In the genomic region with DNA sequence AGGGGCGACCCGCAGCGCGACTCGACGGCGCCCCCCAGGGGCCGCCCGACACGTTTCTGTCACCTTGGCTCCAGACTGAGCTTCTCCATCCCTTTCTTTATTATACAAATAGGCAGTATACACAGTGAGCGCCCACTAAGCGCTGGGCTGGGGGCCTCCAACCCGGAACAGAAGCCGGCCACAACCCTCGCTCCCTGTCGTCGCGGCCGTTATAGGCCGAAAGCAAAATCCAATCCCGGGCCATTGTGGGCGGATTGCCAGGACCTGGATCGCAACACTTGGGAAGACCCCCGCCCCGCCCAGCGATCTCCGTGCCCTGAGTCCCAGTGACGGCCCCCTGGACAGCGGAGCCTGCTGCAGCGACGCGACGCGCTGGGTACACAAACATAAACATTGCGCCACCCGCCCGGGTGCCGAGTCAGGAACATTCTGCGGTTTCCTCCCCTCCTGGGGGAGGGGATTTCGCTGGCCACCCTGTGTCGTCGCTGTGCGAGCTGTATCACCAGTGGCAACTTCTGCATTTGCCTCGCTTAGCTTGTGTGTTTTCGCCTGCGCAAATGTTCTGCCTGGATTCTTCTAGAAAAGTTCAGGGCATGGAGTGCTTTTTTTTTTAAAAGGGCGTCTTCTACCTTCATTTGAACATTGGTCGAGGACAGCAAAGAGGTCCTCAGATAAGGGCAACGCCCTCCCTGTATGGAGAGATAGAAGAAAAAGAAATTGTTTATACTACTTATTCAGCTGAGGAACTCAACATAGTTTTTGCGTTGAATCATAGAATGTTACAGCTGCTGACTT, we compare ENCODE assay signal across 1 cellular context.
TF ChIP-seq lines count a peak whose summit lies in the region.

No MANE protein-coding gene starts in this region.

TF ChIP-seq in HepG2, 621 proteins besides CTCF, POLR2A, EP300 and RAD21 (continued from another document and continues in another):
- TF ChIP-seq AHR (CRISPR knock-in tag; IDR thresholded peaks at IDR 0.05) (peak; percentile 86), ZNF772 (CRISPR knock-in tag; IDR thresholded peaks at IDR 0.05) (peak; percentile 87; the same call in 1 of the 2 replicates), SIX4 (CRISPR knock-in tag; IDR thresholded peaks at IDR 0.05) (0 out of 2 replicates have a peak, but pooled peaks have one; percentile 17), ZNF160 (CRISPR knock-in tag; IDR thresholded peaks at IDR 0.05) (peak; percentile 74), CENPT (CRISPR knock-in tag; IDR thresholded peaks at IDR 0.05; ENCODE audit: low read depth) (no peak), KMT2A (CRISPR knock-in tag; IDR thresholded peaks at IDR 0.05) (peak; percentile 77; the same call in 1 of the 2 replicates), IRX3 (CRISPR knock-in tag; IDR thresholded peaks at IDR 0.05; ENCODE audit: borderline replicate concordance, low read depth) (no peak), TBX2 (CRISPR knock-in tag; IDR thresholded peaks at IDR 0.05; ENCODE audit: borderline replicate concordance) (peak; percentile 97), GZF1 (CRISPR knock-in tag; IDR thresholded peaks at IDR 0.05) (no peak), GPN1 (CRISPR knock-in tag; IDR thresholded peaks at IDR 0.05; ENCODE audit: borderline replicate concordance) (no peak), MAZ (IDR thresholded peaks at IDR 0.05; ENCODE audit: borderline replicate concordance, low read depth, low read length) (peak; percentile 87), MAZ (CRISPR knock-in tag; IDR thresholded peaks at IDR 0.05; ENCODE audit: low read depth) (peak; percentile 96), MED8 (CRISPR knock-in tag; IDR thresholded peaks at IDR 0.05; ENCODE audit: insufficient replicate concordance) (peak; percentile 32), EZH2 (conservative IDR thresholded peaks at IDR 0.05; ENCODE audit: low read depth, low read length) (no peak), PAWR (CRISPR knock-in tag; IDR thresholded peaks at IDR 0.05; ENCODE audit: borderline replicate concordance) (no peak), MYNN (CRISPR knock-in tag; IDR thresholded peaks at IDR 0.05; ENCODE audit: low read depth) (no peak), ZNF234 (CRISPR knock-in tag; conservative IDR thresholded peaks at IDR 0.05) (no peak), SALL2 (CRISPR knock-in tag; IDR thresholded peaks at IDR 0.05) (peak; percentile 63; the same call in 1 of the 2 replicates), ZNF652 (CRISPR knock-in tag; IDR thresholded peaks at IDR 0.05; ENCODE audit: borderline replicate concordance, low read depth) (no peak), ZNF777 (CRISPR knock-in tag; IDR thresholded peaks at IDR 0.05) (peak; percentile 67), ISL2 (CRISPR knock-in tag; IDR thresholded peaks at IDR 0.05) (peak; percentile 87), ZNF225 (CRISPR knock-in tag; IDR thresholded peaks at IDR 0.05) (peak; percentile 73; the same call in 1 of the 2 replicates), SP5 (CRISPR knock-in tag; IDR thresholded peaks at IDR 0.05; ENCODE audit: borderline replicate concordance, low read depth) (peak; percentile 91)
- TF ChIP-seq, protein P1, sequence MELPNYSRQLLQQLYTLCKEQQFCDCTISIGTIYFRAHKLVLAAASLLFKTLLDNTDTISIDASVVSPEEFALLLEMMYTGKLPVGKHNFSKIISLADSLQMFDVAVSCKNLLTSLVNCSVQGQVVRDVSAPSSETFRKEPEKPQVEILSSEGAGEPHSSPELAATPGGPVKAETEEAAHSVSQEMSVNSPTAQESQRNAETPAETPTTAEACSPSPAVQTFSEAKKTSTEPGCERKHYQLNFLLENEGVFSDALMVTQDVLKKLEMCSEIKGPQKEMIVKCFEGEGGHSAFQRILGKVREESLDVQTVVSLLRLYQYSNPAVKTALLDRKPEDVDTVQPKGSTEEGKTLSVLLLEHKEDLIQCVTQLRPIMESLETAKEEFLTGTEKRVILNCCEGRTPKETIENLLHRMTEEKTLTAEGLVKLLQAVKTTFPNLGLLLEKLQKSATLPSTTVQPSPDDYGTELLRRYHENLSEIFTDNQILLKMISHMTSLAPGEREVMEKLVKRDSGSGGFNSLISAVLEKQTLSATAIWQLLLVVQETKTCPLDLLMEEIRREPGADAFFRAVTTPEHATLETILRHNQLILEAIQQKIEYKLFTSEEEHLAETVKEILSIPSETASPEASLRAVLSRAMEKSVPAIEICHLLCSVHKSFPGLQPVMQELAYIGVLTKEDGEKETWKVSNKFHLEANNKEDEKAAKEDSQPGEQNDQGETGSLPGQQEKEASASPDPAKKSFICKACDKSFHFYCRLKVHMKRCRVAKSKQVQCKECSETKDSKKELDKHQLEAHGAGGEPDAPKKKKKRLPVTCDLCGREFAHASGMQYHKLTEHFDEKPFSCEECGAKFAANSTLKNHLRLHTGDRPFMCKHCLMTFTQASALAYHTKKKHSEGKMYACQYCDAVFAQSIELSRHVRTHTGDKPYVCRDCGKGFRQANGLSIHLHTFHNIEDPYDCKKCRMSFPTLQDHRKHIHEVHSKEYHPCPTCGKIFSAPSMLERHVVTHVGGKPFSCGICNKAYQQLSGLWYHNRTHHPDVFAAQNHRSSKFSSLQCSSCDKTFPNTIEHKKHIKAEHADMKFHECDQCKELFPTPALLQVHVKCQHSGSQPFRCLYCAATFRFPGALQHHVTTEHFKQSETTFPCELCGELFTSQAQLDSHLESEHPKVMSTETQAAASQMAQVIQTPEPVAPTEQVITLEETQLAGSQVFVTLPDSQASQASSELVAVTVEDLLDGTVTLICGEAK (IDR thresholded peaks at IDR 0.05): no peak
- TF ChIP-seq, protein P1 (CRISPR knock-in tag; IDR thresholded peaks at IDR 0.05): peak; percentile 95
- TF ChIP-seq, protein P2, sequence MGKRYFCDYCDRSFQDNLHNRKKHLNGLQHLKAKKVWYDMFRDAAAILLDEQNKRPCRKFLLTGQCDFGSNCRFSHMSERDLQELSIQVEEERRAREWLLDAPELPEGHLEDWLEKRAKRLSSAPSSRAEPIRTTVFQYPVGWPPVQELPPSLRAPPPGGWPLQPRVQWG (CRISPR knock-in tag; IDR thresholded peaks at IDR 0.05; ENCODE audit: borderline replicate concordance, low read depth): no peak
- TF ChIP-seq, protein P3, sequence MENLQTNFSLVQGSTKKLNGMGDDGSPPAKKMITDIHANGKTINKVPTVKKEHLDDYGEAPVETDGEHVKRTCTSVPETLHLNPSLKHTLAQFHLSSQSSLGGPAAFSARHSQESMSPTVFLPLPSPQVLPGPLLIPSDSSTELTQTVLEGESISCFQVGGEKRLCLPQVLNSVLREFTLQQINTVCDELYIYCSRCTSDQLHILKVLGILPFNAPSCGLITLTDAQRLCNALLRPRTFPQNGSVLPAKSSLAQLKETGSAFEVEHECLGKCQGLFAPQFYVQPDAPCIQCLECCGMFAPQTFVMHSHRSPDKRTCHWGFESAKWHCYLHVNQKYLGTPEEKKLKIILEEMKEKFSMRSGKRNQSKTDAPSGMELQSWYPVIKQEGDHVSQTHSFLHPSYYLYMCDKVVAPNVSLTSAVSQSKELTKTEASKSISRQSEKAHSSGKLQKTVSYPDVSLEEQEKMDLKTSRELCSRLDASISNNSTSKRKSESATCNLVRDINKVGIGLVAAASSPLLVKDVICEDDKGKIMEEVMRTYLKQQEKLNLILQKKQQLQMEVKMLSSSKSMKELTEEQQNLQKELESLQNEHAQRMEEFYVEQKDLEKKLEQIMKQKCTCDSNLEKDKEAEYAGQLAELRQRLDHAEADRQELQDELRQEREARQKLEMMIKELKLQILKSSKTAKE (CRISPR knock-in tag; IDR thresholded peaks at IDR 0.05; ENCODE audit: borderline replicate concordance): peak; percentile 98
- TF ChIP-seq, protein P4, sequence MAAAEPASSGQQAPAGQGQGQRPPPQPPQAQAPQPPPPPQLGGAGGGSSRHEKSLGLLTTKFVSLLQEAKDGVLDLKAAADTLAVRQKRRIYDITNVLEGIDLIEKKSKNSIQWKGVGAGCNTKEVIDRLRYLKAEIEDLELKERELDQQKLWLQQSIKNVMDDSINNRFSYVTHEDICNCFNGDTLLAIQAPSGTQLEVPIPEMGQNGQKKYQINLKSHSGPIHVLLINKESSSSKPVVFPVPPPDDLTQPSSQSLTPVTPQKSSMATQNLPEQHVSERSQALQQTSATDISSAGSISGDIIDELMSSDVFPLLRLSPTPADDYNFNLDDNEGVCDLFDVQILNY (CRISPR knock-in tag; conservative IDR thresholded peaks at IDR 0.05): no peak
- TF ChIP-seq, protein P5, sequence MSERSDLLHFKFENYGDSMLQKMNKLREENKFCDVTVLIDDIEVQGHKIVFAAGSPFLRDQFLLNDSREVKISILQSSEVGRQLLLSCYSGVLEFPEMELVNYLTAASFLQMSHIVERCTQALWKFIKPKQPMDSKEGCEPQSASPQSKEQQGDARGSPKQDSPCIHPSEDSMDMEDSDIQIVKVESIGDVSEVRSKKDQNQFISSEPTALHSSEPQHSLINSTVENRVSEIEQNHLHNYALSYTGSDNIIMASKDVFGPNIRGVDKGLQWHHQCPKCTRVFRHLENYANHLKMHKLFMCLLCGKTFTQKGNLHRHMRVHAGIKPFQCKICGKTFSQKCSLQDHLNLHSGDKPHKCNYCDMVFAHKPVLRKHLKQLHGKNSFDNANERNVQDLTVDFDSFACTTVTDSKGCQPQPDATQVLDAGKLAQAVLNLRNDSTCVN (CRISPR knock-in tag; IDR thresholded peaks at IDR 0.05; ENCODE audit: borderline replicate concordance): peak; percentile 90
- TF ChIP-seq, protein P6, sequence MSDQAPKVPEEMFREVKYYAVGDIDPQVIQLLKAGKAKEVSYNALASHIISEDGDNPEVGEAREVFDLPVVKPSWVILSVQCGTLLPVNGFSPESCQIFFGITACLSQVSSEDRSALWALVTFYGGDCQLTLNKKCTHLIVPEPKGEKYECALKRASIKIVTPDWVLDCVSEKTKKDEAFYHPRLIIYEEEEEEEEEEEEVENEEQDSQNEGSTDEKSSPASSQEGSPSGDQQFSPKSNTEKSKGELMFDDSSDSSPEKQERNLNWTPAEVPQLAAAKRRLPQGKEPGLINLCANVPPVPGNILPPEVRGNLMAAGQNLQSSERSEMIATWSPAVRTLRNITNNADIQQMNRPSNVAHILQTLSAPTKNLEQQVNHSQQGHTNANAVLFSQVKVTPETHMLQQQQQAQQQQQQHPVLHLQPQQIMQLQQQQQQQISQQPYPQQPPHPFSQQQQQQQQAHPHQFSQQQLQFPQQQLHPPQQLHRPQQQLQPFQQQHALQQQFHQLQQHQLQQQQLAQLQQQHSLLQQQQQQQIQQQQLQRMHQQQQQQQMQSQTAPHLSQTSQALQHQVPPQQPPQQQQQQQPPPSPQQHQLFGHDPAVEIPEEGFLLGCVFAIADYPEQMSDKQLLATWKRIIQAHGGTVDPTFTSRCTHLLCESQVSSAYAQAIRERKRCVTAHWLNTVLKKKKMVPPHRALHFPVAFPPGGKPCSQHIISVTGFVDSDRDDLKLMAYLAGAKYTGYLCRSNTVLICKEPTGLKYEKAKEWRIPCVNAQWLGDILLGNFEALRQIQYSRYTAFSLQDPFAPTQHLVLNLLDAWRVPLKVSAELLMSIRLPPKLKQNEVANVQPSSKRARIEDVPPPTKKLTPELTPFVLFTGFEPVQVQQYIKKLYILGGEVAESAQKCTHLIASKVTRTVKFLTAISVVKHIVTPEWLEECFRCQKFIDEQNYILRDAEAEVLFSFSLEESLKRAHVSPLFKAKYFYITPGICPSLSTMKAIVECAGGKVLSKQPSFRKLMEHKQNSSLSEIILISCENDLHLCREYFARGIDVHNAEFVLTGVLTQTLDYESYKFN (CRISPR knock-in tag; conservative IDR thresholded peaks at IDR 0.05): peak; percentile 95
- TF ChIP-seq, protein P7, sequence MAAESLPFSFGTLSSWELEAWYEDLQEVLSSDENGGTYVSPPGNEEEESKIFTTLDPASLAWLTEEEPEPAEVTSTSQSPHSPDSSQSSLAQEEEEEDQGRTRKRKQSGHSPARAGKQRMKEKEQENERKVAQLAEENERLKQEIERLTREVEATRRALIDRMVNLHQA (CRISPR knock-in tag; IDR thresholded peaks at IDR 0.05): no peak
- TF ChIP-seq, protein P8, sequence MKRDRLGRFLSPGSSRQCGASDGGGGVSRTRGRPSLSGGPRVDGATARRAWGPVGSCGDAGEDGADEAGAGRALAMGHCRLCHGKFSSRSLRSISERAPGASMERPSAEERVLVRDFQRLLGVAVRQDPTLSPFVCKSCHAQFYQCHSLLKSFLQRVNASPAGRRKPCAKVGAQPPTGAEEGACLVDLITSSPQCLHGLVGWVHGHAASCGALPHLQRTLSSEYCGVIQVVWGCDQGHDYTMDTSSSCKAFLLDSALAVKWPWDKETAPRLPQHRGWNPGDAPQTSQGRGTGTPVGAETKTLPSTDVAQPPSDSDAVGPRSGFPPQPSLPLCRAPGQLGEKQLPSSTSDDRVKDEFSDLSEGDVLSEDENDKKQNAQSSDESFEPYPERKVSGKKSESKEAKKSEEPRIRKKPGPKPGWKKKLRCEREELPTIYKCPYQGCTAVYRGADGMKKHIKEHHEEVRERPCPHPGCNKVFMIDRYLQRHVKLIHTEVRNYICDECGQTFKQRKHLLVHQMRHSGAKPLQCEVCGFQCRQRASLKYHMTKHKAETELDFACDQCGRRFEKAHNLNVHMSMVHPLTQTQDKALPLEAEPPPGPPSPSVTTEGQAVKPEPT (CRISPR knock-in tag; IDR thresholded peaks at IDR 0.05; ENCODE audit: low read depth): no peak
- TF ChIP-seq, protein P9, sequence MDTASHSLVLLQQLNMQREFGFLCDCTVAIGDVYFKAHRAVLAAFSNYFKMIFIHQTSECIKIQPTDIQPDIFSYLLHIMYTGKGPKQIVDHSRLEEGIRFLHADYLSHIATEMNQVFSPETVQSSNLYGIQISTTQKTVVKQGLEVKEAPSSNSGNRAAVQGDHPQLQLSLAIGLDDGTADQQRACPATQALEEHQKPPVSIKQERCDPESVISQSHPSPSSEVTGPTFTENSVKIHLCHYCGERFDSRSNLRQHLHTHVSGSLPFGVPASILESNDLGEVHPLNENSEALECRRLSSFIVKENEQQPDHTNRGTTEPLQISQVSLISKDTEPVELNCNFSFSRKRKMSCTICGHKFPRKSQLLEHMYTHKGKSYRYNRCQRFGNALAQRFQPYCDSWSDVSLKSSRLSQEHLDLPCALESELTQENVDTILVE (CRISPR knock-in tag; IDR thresholded peaks at IDR 0.05): peak; percentile 85
